8 cellular contexts compared by ENCODE assay signal in the genomic region with DNA sequence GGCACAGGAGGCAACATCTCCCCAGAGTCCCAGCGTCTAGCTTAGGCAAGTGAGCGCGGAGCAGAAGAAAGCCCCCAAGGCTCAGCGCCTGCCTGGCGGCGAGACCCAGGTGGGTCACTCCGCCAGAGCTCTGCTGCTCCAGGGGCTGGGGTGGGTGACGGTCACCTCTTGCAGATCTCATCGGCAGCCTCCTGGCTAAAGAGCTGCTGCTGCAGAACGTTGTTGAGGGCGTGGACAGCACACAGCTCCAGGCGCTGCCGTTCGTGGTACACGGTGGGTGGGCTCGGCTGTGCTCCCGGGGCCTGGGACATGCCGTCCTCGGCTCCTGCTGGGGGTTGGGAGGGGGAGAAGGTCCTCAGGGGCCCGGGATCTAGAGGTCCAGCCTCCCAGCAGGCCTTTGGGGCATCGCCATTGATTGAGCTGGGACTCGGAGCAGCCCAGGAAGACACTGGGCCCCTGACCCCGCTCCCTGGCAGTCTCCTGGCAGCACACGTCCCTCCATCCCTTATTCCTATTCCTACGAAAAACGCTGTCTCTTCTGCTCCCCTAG. TPM values are rescaled to one million over a fixed set of nuclear protein-coding genes. Genes with fewer than 3 reads are reported as not detected.
A peak's percentile ranks its signal among the peaks of the same experiment; 100 is the strongest.
DNase-seq lines count a peak whose midpoint lies in the region; ATAC-seq, FAIRE-seq and TF ChIP-seq lines count a peak whose summit lies in the region.

No MANE protein-coding gene starts in this region.

- POLR2A ChIA-PET in H1 (lab: Charles Lee; ENCODE audit: partially characterized antibody), result interaction anchor here (0.5 to 2.0 kb wide), 6 partner anchors 10 to 1232 kb away, joined by 3 to 9 read pairs (median 4); no protein-coding TSS in a partner anchor

- no peak overlapping the region for H2BK5ac ChIP-seq in H1 (ENCODE audit: low read depth, low read length)

- no peak for TF ChIP-seq EP300 in H1 (IDR thresholded peaks at IDR 0.05; ENCODE audit: borderline replicate concordance in 1 of 2, low read depth in 2 of 2, low read length in 2 of 2)

- peak overlapping the region; percentile 89 to 93 (median 91) for H3K4me3 Mint-ChIP-seq in nephron

- no peak overlapping the region for H2AFZ ChIP-seq in H1 (ENCODE audit: low read length)

- H3K4me1 ChIP-seq in BE2C (peaks cover 3% of the 10 kb centered on the region), NT2/D1 (ENCODE audit: insufficient read depth, insufficient read length) (peaks cover 20% of the 10 kb centered on the region), H1 (replicated peaks in 1 of 4; ENCODE audit: control insufficient read depth in 3 of 4, insufficient read depth in 4 of 4, low read length in 3 of 4) (peaks cover 0 to 6% (median 4%) of the 10 kb centered on the region in 4 experiments; a peak in 4 of 7 replicates)

- H4K20me1 ChIP-seq in H1 (replicated peaks in 1 of 2; ENCODE audit: control insufficient read depth in 1 of 2, insufficient read depth in 2 of 2, low read length in 2 of 2), result peaks cover 1 to 3% of the 10 kb centered on the region in 2 experiments

- no peak overlapping the region for H2BK120ac ChIP-seq in H1 (replicated peaks; ENCODE audit: low read depth, low read length)

- H3K9me3 Mint-ChIP-seq in nephron, result no peaks in the 10 kb centered on the region

- TF ChIP-seq RAD21 in H1 (IDR thresholded peaks at IDR 0.05 in 1 of 2, conservative IDR thresholded peaks at IDR 0.05 in 1 of 2; ENCODE audit: low read depth in 2 of 2, low read length in 2 of 2), result no peak

- ATAC-seq in HG02870 (IDR thresholded peaks at IDR 0.05; ENCODE audit: unreplicated experiment), result no peak

- no peak overlapping the region for H3K4ac ChIP-seq in H1 (replicated peaks; ENCODE audit: insufficient read length, low read depth, low read length)

- no peak overlapping the region for H2BK15ac ChIP-seq in H1 (ENCODE audit: low read length)

- no peak overlapping the region for H3K18ac ChIP-seq in H1 (ENCODE audit: extremely low read depth, low read length)

- no peak for FAIRE-seq in H1 (lab: Jason Lieb, UNC)

- no peaks in the 10 kb centered on the region for H3K9me3 ChIP-seq in BE2C
- no peaks in the 10 kb centered on the region for H3K9me3 ChIP-seq in NT2/D1 (ENCODE audit: insufficient read depth, low read length)
- no peaks in the 10 kb centered on the region for H3K9me3 ChIP-seq in H1 (ENCODE audit: insufficient read depth in 2 of 2, low read depth in 1 of 2, low read length in 1 of 2)

- 62% methylated on average over 24 of the region's 26 CpGs; no CpG with 5 or more reads in 1 of the 2 experiments for WGBS in H1 (ENCODE audit: extremely low coverage in 1 of 2, insufficient coverage in 1 of 2, insufficient read length in 1 of 2, insufficient replicate concordance in 2 of 2, low coverage in 1 of 2, low lambda C conversion rate in 2 of 2, missing lambda C conversion rate in 1 of 2), 2 experiments

- H3K56ac ChIP-seq in H1 (replicated peaks; ENCODE audit: insufficient read length, low read depth, low read length), result no peak overlapping the region

- peaks cover 35% of the 10 kb centered on the region for H3K4me1 Mint-ChIP-seq in nephron

- no peak overlapping the region for H2BK12ac ChIP-seq in H1 (ENCODE audit: low read depth, low read length)

- peak overlapping the region; percentile 71 to 85 (median 83) for H3K27ac Mint-ChIP-seq in nephron

- H3K27ac ChIP-seq in H1 (ENCODE audit: low read depth, low read length), result no peak overlapping the region

- no peaks in the 10 kb centered on the region for H3K27me3 Mint-ChIP-seq in nephron (ENCODE audit: low read depth)

- H3K79me1 ChIP-seq in H1 (ENCODE audit: low read depth, low read length), result no peaks in the 10 kb centered on the region; the same call in 1 of the 2 replicates

- H3K9ac ChIP-seq in NT2/D1 (ENCODE audit: insufficient read length, low read depth) (no peak overlapping the region), H1 (replicated peaks in 1 of 4; ENCODE audit: extremely low read depth in 1 of 4, low read depth in 3 of 4, low read length in 3 of 4) (no peak overlapping the region)

- TF ChIP-seq POLR2A in H1 (IDR thresholded peaks at IDR 0.05; ENCODE audit: control extremely low read depth in 1 of 2, low read depth in 2 of 2, low read length in 2 of 2), result no peak

- no peak overlapping the region for H4K91ac ChIP-seq in H1 (replicated peaks; ENCODE audit: insufficient read length, low read length)

- H3K14ac ChIP-seq in H1 (ENCODE audit: insufficient read length), result no peak overlapping the region

- no peak overlapping the region for H2AK5ac ChIP-seq in H1 (ENCODE audit: low read depth, low read length)

- H3K79me2 ChIP-seq in H1 (ENCODE audit: control insufficient read depth in 1 of 2, insufficient read depth in 2 of 2, low read length in 2 of 2), result no peaks in the 10 kb centered on the region

- no peak overlapping the region for H4K8ac ChIP-seq in H1 (ENCODE audit: extremely low read depth, insufficient read depth, low read length)

- no peaks in the 10 kb centered on the region for H3K36me3 Mint-ChIP-seq in nephron (ENCODE audit: low read depth)

- peak overlapping the region; percentile 57 to 66 for H3K4me2 ChIP-seq in H1 (ENCODE audit: insufficient read depth in 1 of 2, low read depth in 2 of 2, low read length in 2 of 2)

- no peaks in the 10 kb centered on the region; the same call in 1 of the 2 replicates for H3K23me2 ChIP-seq in H1 (ENCODE audit: low read depth, low read length)

- H3K4me3 ChIP-seq in BE2C (ENCODE audit: low read depth, low read length) (peak overlapping the region; percentile 75), NT2/D1 (ENCODE audit: insufficient read length, low read depth) (peak overlapping the region; percentile 52), H1 (ENCODE audit: extremely low read depth in 1 of 4, insufficient read depth in 2 of 4, low read depth in 3 of 4, low read length in 4 of 4) (peak overlapping the region; percentile 42 to 62 (median 56); a peak in 6 of 8 replicates)

- no peak overlapping the region for H3K23ac ChIP-seq in H1 (ENCODE audit: insufficient read length)

- H2BK20ac ChIP-seq in H1 (ENCODE audit: low read length), result no peak overlapping the region

- DNase-seq in BE2C (no peak), NT2/D1 (ENCODE audit: low read depth, low spot score) (no peak), H1 (ENCODE audit: low read depth in 1 of 2, low spot score in 2 of 2) (no peak), SIG-M5 treated with dmso at 0.1 percent for 504 hours (lab: John Stamatoyannopoulos, UW; ENCODE audit: unreplicated experiment) (no peak), NOMO-1 (lab: John Stamatoyannopoulos, UW; ENCODE audit: unreplicated experiment in 2 of 2) (no peak)
- DNase-seq in activated CD4-positive, alpha-beta T cell treated with anti-CD3 and anti-CD28 coated beads, Interleukin-2, amount 50 U/mL, for 4 hours, result no peak

- H4K5ac ChIP-seq in H1 (ENCODE audit: insufficient read length, low read depth, low read length), result no peak overlapping the region

- CTCF ChIA-PET in H1 (lab: Charles Lee; ENCODE audit: partially characterized antibody), result interaction anchor here (0.6 to 4.0 kb wide), 6 partner anchors 9 to 64 kb away, joined by 3 to 17 read pairs (median 7); no protein-coding TSS in a partner anchor

- no peaks in the 10 kb centered on the region for H3K27me3 ChIP-seq in BE2C
- H3K27me3 ChIP-seq in NT2/D1 (ENCODE audit: insufficient read depth, insufficient read length), result no peaks in the 10 kb centered on the region
- H3K27me3 ChIP-seq in H1 (replicated peaks in 1 of 4; ENCODE audit: control insufficient read depth in 3 of 4, extremely low read depth in 1 of 4, insufficient read depth in 3 of 4, low read length in 3 of 4), result peaks cover 0 to 26% (median 15%) of the 10 kb centered on the region in 4 experiments; a peak in 6 of 7 replicates

- H3K36me3 ChIP-seq in BE2C, result no peaks in the 10 kb centered on the region
- no peaks in the 10 kb centered on the region for H3K36me3 ChIP-seq in NT2/D1 (ENCODE audit: insufficient read depth, insufficient read length, low read length)
- no peaks in the 10 kb centered on the region for H3K36me3 ChIP-seq in H1 (ENCODE audit: control insufficient read depth in 2 of 4, insufficient read depth in 4 of 4, low read length in 3 of 4)

- TF ChIP-seq CTCF in BE2C (IDR thresholded peaks at IDR 0.05; ENCODE audit: low read depth, low read length) (no peak), H1 (IDR thresholded peaks at IDR 0.05; ENCODE audit: control extremely low read depth in 1 of 3, insufficient read depth in 1 of 3, low read depth in 1 of 3, low read length in 3 of 3) (no peak), nephron (IDR thresholded peaks at IDR 0.05; ENCODE audit: unreplicated experiment in 3 of 3) (no peak)

RNA-seq across cellular contexts. Expression of gene JOSD2, which starts 0.8 kb away (rescaled TPM):
- 38.6 TPM for polyA plus RNA-seq in BE2C (2012; ENCODE audit: insufficient read depth, insufficient read length, low read depth)
- 1.9 and 3.6 TPM in 2 replicates for total RNA-seq in H1 (2021; fragmentation: NEBNext Ultra II Directional; extraction: Animal tissue kit (Norgen Biotek cat#: 25700))
- 5.6 and 6.6 TPM in 2 replicates for polyA plus RNA-seq in H1 (2011; rRNA removed)
- polyA plus RNA-seq in H1 (2011; cell fraction: cytosol; rRNA removed), result 5.1 TPM
- polyA plus RNA-seq in H1 (2011; cell fraction: nucleus; rRNA removed), result 3.1 TPM
- 3.2 to 5.8 TPM (median 4.1 TPM) in 4 replicates for polyA plus RNA-seq in H1 (2012, experiment 1 of 2)
- 6.1 TPM for polyA plus RNA-seq in H1 (2012, experiment 2 of 2)
- 1.4 TPM for polyA plus RNA-seq in H1 (2013, experiment 1 of 2)
- polyA plus RNA-seq in H1 (2013, experiment 2 of 2), result 2.0 TPM
- polyA minus RNA-seq in H1 (2011; rRNA and poly(A)+ RNA removed), result 0.22 and 0.24 TPM in 2 replicates
- 3.0 TPM for polyA minus RNA-seq in H1 (2011; cell fraction: cytosol; rRNA and poly(A)+ RNA removed)
- 3.1 TPM for polyA minus RNA-seq in H1 (2011; cell fraction: nucleus; rRNA and poly(A)+ RNA removed)

RNA-seq across cellular contexts. Expression of gene ASPDH, which starts 3.5 kb away (rescaled TPM):
- polyA plus RNA-seq in BE2C (2012; ENCODE audit: insufficient read depth, insufficient read length, low read depth), result 13.9 TPM
- total RNA-seq in H1 (2021; fragmentation: NEBNext Ultra II Directional; extraction: Animal tissue kit (Norgen Biotek cat#: 25700)), result not detected in 2 replicates
- not detected in 2 replicates for polyA plus RNA-seq in H1 (2011; rRNA removed)
- polyA plus RNA-seq in H1 (2011; cell fraction: cytosol; rRNA removed), result 0.21 TPM
- not detected for polyA plus RNA-seq in H1 (2011; cell fraction: nucleus; rRNA removed)
- polyA plus RNA-seq in H1 (2012, experiment 1 of 2), result 0.34 TPM in 1 of 4 replicates, not detected in the others
- polyA plus RNA-seq in H1 (2012, experiment 2 of 2), result not detected
- not detected for polyA plus RNA-seq in H1 (2013, experiment 1 of 2)
- polyA plus RNA-seq in H1 (2013, experiment 2 of 2), result not detected
- polyA minus RNA-seq in H1 (2011; rRNA and poly(A)+ RNA removed), result not detected in 2 replicates
- polyA minus RNA-seq in H1 (2011; cell fraction: cytosol; rRNA and poly(A)+ RNA removed), result not detected
- not detected for polyA minus RNA-seq in H1 (2011; cell fraction: nucleus; rRNA and poly(A)+ RNA removed)

RNA-seq across cellular contexts. Expression of gene GARIN5A, which starts 33.5 kb away (rescaled TPM):
- polyA plus RNA-seq in BE2C (2012; ENCODE audit: insufficient read depth, insufficient read length, low read depth), result not detected
- 8.1 and 9.1 TPM in 2 replicates for total RNA-seq in H1 (2021; fragmentation: NEBNext Ultra II Directional; extraction: Animal tissue kit (Norgen Biotek cat#: 25700))
- 18.5 and 31.5 TPM in 2 replicates for polyA plus RNA-seq in H1 (2011; rRNA removed)
- 17.2 TPM for polyA plus RNA-seq in H1 (2011; cell fraction: cytosol; rRNA removed)
- 18.7 TPM for polyA plus RNA-seq in H1 (2011; cell fraction: nucleus; rRNA removed)
- polyA plus RNA-seq in H1 (2012, experiment 1 of 2), result 6.0 to 10.7 TPM (median 8.0 TPM) in 4 replicates
- 10.8 TPM for polyA plus RNA-seq in H1 (2012, experiment 2 of 2)
- 10.7 TPM for polyA plus RNA-seq in H1 (2013, experiment 1 of 2)
- 10.1 TPM for polyA plus RNA-seq in H1 (2013, experiment 2 of 2)
- polyA minus RNA-seq in H1 (2011; rRNA and poly(A)+ RNA removed), result 1.7 and 2.5 TPM in 2 replicates
- 5.8 TPM for polyA minus RNA-seq in H1 (2011; cell fraction: cytosol; rRNA and poly(A)+ RNA removed)
- 4.2 TPM for polyA minus RNA-seq in H1 (2011; cell fraction: nucleus; rRNA and poly(A)+ RNA removed)

RNA-seq across cellular contexts. Expression of gene EMC10, which starts 33.9 kb away (rescaled TPM):
- 327 TPM for polyA plus RNA-seq in BE2C (2012; ENCODE audit: insufficient read depth, insufficient read length, low read depth)
- total RNA-seq in H1 (2021; fragmentation: NEBNext Ultra II Directional; extraction: Animal tissue kit (Norgen Biotek cat#: 25700)), result 103 and 105 TPM in 2 replicates
- polyA plus RNA-seq in H1 (2011; rRNA removed), result 77.6 and 107 TPM in 2 replicates
- polyA plus RNA-seq in H1 (2011; cell fraction: cytosol; rRNA removed), result 75.9 TPM
- polyA plus RNA-seq in H1 (2011; cell fraction: nucleus; rRNA removed), result 70.6 TPM
- polyA plus RNA-seq in H1 (2012, experiment 1 of 2), result 56.1 to 88.6 TPM (median 80.3 TPM) in 4 replicates
- 93.7 TPM for polyA plus RNA-seq in H1 (2012, experiment 2 of 2)
- polyA plus RNA-seq in H1 (2013, experiment 1 of 2), result 103 TPM
- polyA plus RNA-seq in H1 (2013, experiment 2 of 2), result 124 TPM
- polyA minus RNA-seq in H1 (2011; rRNA and poly(A)+ RNA removed), result 12.5 and 15.9 TPM in 2 replicates
- polyA minus RNA-seq in H1 (2011; cell fraction: cytosol; rRNA and poly(A)+ RNA removed), result 45.6 TPM
- 21.1 TPM for polyA minus RNA-seq in H1 (2011; cell fraction: nucleus; rRNA and poly(A)+ RNA removed)

RNA-seq across cellular contexts. Expression of gene LRRC4B, which starts 58.0 kb away (rescaled TPM):
- polyA plus RNA-seq in BE2C (2012; ENCODE audit: insufficient read depth, insufficient read length, low read depth), result 7.9 TPM
- 11.5 and 13.4 TPM in 2 replicates for total RNA-seq in H1 (2021; fragmentation: NEBNext Ultra II Directional; extraction: Animal tissue kit (Norgen Biotek cat#: 25700))
- polyA plus RNA-seq in H1 (2011; rRNA removed), result 20.8 and 21.2 TPM in 2 replicates
- polyA plus RNA-seq in H1 (2011; cell fraction: cytosol; rRNA removed), result 12.4 TPM
- polyA plus RNA-seq in H1 (2011; cell fraction: nucleus; rRNA removed), result 13.5 TPM
- 9.8 to 18.5 TPM (median 14.7 TPM) in 4 replicates for polyA plus RNA-seq in H1 (2012, experiment 1 of 2)
- 10.8 TPM for polyA plus RNA-seq in H1 (2012, experiment 2 of 2)
- polyA plus RNA-seq in H1 (2013, experiment 1 of 2), result 8.9 TPM
- polyA plus RNA-seq in H1 (2013, experiment 2 of 2), result 8.8 TPM
- 7.2 and 9.8 TPM in 2 replicates for polyA minus RNA-seq in H1 (2011; rRNA and poly(A)+ RNA removed)
- polyA minus RNA-seq in H1 (2011; cell fraction: cytosol; rRNA and poly(A)+ RNA removed), result 17.0 TPM
- polyA minus RNA-seq in H1 (2011; cell fraction: nucleus; rRNA and poly(A)+ RNA removed), result 8.6 TPM
